In the genomic region with DNA sequence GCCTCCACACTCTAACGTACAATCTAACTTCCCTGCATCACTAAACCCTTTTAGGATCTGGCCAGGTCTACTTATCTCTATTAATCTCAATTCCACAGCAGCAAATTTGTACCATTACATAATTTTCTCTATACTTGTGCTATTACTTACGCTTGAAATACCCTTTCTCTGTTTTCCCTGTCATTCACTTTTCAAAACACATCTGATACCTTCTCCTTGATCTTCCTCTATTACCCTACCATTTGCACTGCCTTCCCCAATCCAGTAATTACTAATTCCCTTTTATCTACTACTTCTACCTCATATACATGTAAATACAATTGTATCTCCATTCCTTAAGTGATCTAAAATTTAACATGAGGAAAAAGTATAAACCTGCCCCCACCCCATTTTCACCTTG, we compare ENCODE assay signal across 1 cellular context.
TF ChIP-seq lines count a peak whose summit lies in the region.

No MANE protein-coding gene starts in this region.

TF ChIP-seq in SK-N-SH, 30 proteins besides CTCF, POLR2A, EP300 and RAD21 (continued from another document):
- TF ChIP-seq, protein P1, sequence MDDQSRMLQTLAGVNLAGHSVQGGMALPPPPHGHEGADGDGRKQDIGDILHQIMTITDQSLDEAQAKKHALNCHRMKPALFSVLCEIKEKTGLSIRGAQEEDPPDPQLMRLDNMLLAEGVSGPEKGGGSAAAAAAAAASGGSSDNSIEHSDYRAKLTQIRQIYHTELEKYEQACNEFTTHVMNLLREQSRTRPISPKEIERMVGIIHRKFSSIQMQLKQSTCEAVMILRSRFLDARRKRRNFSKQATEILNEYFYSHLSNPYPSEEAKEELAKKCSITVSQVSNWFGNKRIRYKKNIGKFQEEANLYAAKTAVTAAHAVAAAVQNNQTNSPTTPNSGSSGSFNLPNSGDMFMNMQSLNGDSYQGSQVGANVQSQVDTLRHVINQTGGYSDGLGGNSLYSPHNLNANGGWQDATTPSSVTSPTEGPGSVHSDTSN (IDR thresholded peaks at IDR 0.05), result no peak
- TF ChIP-seq FOXM1 (IDR thresholded peaks at IDR 0.05; ENCODE audit: low read depth), result no peak
- TF ChIP-seq ELF1 (IDR thresholded peaks at IDR 0.05), result no peak
- no peak for TF ChIP-seq MEF2A (IDR thresholded peaks at IDR 0.05; ENCODE audit: borderline replicate concordance, low read depth)
- no peak for TF ChIP-seq RFX5 (IDR thresholded peaks at IDR 0.05; ENCODE audit: low read length)
